Comparison of ENCODE assay signal across 1 cellular context in the genomic region with DNA sequence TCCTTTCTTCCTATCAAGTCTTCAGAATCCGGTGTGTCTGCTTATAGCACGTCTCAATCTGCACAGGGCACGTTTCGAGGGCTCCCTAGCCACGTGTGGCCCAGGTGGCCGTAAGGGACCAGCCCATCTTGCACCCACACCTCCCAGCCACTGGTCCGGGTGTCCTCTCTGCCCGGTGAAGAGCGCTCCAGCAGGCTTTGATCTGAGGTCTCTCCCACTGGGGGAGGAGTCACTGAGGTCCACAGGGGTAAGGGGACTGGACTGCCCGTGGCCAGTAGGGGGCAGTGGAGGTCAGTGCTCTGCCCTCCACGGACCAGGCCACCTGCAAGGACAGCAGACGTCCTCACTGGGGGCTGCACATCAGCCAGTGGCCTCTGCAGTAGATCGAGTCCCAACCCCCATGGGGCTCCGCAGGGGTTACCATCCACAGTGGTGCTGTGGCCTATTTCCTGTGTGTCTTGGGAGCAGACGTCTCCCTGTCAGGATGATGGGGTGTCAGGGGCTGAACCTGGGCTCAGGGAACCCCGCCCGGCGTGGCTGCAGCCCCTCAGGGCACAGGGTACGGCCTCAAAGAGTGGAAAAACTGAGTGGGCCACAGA.
TF ChIP-seq lines count a peak whose summit lies in the region.

No MANE protein-coding gene starts in this region.

TF ChIP-seq in HepG2, 621 proteins besides CTCF, POLR2A, EP300 and RAD21 (continued from another document and continues in another):
- TF ChIP-seq ZNF230 (CRISPR knock-in tag; IDR thresholded peaks at IDR 0.05) = peak; percentile 59; the same call in 1 of the 2 replicates
- no peak for TF ChIP-seq ZNF672 (CRISPR knock-in tag; IDR thresholded peaks at IDR 0.05)
- TF ChIP-seq KDM6A (CRISPR knock-in tag; IDR thresholded peaks at IDR 0.05; ENCODE audit: low read depth) = 0 out of 2 replicates have a peak, but pooled peaks have one; percentile 14
- no peak for TF ChIP-seq MAFG (CRISPR knock-in tag; IDR thresholded peaks at IDR 0.05)
- no peak for TF ChIP-seq ZNF549 (CRISPR knock-in tag; IDR thresholded peaks at IDR 0.05)
- no peak for TF ChIP-seq SOX13 (IDR thresholded peaks at IDR 0.05)
- no peak; a peak in 1 of 4 replicates for TF ChIP-seq SOX13 (CRISPR knock-in tag; conservative IDR thresholded peaks at IDR 0.05 in 1 of 2, IDR thresholded peaks at IDR 0.05 in 1 of 2)
- TF ChIP-seq CCDC6 (CRISPR knock-in tag; IDR thresholded peaks at IDR 0.05) = no peak
- no peak for TF ChIP-seq SNAPC5 (CRISPR knock-in tag; IDR thresholded peaks at IDR 0.05; ENCODE audit: borderline replicate concordance)
- TF ChIP-seq, protein P1, sequence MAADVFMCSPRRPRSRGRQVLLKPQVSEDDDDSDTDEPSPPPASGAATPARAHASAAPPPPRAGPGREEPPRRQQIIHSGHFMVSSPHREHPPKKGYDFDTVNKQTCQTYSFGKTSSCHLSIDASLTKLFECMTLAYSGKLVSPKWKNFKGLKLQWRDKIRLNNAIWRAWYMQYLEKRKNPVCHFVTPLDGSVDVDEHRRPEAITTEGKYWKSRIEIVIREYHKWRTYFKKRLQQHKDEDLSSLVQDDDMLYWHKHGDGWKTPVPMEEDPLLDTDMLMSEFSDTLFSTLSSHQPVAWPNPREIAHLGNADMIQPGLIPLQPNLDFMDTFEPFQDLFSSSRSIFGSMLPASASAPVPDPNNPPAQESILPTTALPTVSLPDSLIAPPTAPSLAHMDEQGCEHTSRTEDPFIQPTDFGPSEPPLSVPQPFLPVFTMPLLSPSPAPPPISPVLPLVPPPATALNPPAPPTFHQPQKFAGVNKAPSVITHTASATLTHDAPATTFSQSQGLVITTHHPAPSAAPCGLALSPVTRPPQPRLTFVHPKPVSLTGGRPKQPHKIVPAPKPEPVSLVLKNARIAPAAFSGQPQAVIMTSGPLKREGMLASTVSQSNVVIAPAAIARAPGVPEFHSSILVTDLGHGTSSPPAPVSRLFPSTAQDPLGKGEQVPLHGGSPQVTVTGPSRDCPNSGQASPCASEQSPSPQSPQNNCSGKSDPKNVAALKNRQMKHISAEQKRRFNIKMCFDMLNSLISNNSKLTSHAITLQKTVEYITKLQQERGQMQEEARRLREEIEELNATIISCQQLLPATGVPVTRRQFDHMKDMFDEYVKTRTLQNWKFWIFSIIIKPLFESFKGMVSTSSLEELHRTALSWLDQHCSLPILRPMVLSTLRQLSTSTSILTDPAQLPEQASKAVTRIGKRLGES (CRISPR knock-in tag; IDR thresholded peaks at IDR 0.05; ENCODE audit: borderline replicate concordance) = no peak
- no peak for TF ChIP-seq NFKBIZ (CRISPR knock-in tag; IDR thresholded peaks at IDR 0.05)
- no peak for TF ChIP-seq TCF12 (IDR thresholded peaks at IDR 0.05)
- no peak for TF ChIP-seq TCF12 (CRISPR knock-in tag; IDR thresholded peaks at IDR 0.05)
- no peak for TF ChIP-seq REST (IDR thresholded peaks at IDR 0.05; ENCODE audit: borderline replicate concordance in 1 of 2, low read depth in 1 of 2, low read length in 2 of 2)
- TF ChIP-seq ZNF446 (CRISPR knock-in tag; IDR thresholded peaks at IDR 0.05) = no peak
- no peak for TF ChIP-seq ATF7 (IDR thresholded peaks at IDR 0.05)
- TF ChIP-seq ATF7 (CRISPR knock-in tag; IDR thresholded peaks at IDR 0.05) = no peak
- TF ChIP-seq ZBTB1 (CRISPR knock-in tag; IDR thresholded peaks at IDR 0.05; ENCODE audit: borderline replicate concordance) = no peak
- TF ChIP-seq RFX3 (CRISPR knock-in tag; IDR thresholded peaks at IDR 0.05) = no peak
- TF ChIP-seq RERE (CRISPR knock-in tag; IDR thresholded peaks at IDR 0.05; ENCODE audit: low read depth) = no peak
- no peak for TF ChIP-seq MIER3 (CRISPR knock-in tag; IDR thresholded peaks at IDR 0.05; ENCODE audit: borderline replicate concordance)
- TF ChIP-seq RFXAP (CRISPR knock-in tag; IDR thresholded peaks at IDR 0.05; ENCODE audit: borderline replicate concordance) = no peak
- TF ChIP-seq ATAD3A (CRISPR knock-in tag; IDR thresholded peaks at IDR 0.05) = no peak
- no peak for TF ChIP-seq HNF4G (IDR thresholded peaks at IDR 0.05; ENCODE audit: borderline replicate concordance, low read depth, low read length)
- no peak for TF ChIP-seq HNF4G (CRISPR knock-in tag; IDR thresholded peaks at IDR 0.05; ENCODE audit: borderline replicate concordance, low read depth)
- TF ChIP-seq, protein P2, sequence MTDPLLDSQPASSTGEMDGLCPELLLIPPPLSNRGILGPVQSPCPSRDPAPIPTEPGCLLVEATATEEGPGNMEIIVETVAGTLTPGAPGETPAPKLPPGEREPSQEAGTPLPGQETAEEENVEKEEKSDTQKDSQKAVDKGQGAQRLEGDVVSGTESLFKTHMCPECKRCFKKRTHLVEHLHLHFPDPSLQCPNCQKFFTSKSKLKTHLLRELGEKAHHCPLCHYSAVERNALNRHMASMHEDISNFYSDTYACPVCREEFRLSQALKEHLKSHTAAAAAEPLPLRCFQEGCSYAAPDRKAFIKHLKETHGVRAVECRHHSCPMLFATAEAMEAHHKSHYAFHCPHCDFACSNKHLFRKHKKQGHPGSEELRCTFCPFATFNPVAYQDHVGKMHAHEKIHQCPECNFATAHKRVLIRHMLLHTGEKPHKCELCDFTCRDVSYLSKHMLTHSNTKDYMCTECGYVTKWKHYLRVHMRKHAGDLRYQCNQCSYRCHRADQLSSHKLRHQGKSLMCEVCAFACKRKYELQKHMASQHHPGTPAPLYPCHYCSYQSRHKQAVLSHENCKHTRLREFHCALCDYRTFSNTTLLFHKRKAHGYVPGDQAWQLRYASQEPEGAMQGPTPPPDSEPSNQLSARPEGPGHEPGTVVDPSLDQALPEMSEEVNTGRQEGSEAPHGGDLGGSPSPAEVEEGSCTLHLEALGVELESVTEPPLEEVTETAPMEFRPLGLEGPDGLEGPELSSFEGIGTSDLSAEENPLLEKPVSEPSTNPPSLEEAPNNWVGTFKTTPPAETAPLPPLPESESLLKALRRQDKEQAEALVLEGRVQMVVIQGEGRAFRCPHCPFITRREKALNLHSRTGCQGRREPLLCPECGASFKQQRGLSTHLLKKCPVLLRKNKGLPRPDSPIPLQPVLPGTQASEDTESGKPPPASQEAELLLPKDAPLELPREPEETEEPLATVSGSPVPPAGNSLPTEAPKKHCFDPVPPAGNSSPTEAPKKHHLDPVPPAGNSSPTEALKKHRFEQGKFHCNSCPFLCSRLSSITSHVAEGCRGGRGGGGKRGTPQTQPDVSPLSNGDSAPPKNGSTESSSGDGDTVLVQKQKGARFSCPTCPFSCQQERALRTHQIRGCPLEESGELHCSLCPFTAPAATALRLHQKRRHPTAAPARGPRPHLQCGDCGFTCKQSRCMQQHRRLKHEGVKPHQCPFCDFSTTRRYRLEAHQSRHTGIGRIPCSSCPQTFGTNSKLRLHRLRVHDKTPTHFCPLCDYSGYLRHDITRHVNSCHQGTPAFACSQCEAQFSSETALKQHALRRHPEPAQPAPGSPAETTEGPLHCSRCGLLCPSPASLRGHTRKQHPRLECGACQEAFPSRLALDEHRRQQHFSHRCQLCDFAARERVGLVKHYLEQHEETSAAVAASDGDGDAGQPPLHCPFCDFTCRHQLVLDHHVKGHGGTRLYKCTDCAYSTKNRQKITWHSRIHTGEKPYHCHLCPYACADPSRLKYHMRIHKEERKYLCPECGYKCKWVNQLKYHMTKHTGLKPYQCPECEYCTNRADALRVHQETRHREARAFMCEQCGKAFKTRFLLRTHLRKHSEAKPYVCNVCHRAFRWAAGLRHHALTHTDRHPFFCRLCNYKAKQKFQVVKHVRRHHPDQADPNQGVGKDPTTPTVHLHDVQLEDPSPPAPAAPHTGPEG (CRISPR knock-in tag; IDR thresholded peaks at IDR 0.05) = no peak
- TF ChIP-seq SSRP1 (CRISPR knock-in tag; IDR thresholded peaks at IDR 0.05) = no peak
- no peak for TF ChIP-seq NFYC (CRISPR knock-in tag; IDR thresholded peaks at IDR 0.05)
- 0 out of 2 replicates have a peak, but pooled peaks have one; percentile 46 for TF ChIP-seq ATF7-NPFF (CRISPR knock-in tag; IDR thresholded peaks at IDR 0.05; ENCODE audit: low read depth)
- 0 out of 2 replicates have a peak, but pooled peaks have one; percentile 42 for TF ChIP-seq ARNT2 (CRISPR knock-in tag; IDR thresholded peaks at IDR 0.05; ENCODE audit: low read depth)
- TF ChIP-seq ZNF615 (CRISPR knock-in tag; IDR thresholded peaks at IDR 0.05; ENCODE audit: borderline replicate concordance) = no peak
- 0 out of 2 replicates have a peak, but pooled peaks have one; percentile 34 for TF ChIP-seq ZNF564 (CRISPR knock-in tag; IDR thresholded peaks at IDR 0.05)
- TF ChIP-seq SUZ12 (IDR thresholded peaks at IDR 0.05; ENCODE audit: low read depth, low read length) = no peak
- no peak for TF ChIP-seq ZNF460 (CRISPR knock-in tag; IDR thresholded peaks at IDR 0.05; ENCODE audit: borderline replicate concordance)
- TF ChIP-seq EED (CRISPR knock-in tag; IDR thresholded peaks at IDR 0.05) = no peak
- TF ChIP-seq, protein P3, sequence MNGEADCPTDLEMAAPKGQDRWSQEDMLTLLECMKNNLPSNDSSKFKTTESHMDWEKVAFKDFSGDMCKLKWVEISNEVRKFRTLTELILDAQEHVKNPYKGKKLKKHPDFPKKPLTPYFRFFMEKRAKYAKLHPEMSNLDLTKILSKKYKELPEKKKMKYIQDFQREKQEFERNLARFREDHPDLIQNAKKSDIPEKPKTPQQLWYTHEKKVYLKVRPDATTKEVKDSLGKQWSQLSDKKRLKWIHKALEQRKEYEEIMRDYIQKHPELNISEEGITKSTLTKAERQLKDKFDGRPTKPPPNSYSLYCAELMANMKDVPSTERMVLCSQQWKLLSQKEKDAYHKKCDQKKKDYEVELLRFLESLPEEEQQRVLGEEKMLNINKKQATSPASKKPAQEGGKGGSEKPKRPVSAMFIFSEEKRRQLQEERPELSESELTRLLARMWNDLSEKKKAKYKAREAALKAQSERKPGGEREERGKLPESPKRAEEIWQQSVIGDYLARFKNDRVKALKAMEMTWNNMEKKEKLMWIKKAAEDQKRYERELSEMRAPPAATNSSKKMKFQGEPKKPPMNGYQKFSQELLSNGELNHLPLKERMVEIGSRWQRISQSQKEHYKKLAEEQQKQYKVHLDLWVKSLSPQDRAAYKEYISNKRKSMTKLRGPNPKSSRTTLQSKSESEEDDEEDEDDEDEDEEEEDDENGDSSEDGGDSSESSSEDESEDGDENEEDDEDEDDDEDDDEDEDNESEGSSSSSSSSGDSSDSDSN (CRISPR knock-in tag; IDR thresholded peaks at IDR 0.05) = no peak
- TF ChIP-seq KAT8 (CRISPR knock-in tag; IDR thresholded peaks at IDR 0.05) = 0 out of 2 replicates have a peak, but pooled peaks have one; percentile 29
- 0 out of 2 replicates have a peak, but pooled peaks have one; percentile 46 for TF ChIP-seq SMYD3 (CRISPR knock-in tag; IDR thresholded peaks at IDR 0.05)
